Comparison of ENCODE assay signal across 1 cellular context in the genomic region with DNA sequence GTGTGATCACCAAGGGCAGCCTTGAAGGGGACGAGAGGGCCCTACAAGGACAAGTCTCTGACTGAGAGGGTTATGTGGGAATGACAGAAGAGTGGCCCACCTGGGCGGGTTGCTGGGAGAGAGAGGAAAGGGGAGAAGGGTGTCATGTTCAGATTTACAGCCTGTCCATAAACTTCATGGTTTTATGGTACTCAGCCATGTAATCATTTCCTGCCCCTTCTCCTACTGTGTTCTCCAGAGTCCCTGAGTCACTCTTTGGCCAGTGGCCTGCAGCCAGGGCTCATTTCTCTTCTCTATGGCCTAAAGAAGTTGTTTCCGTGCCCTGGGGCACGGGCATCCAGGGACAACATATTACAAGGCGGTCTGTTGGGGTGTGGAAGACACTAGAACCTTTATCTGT.
A peak's percentile ranks its signal among the peaks of the same experiment; 100 is the strongest.
TF ChIP-seq lines count a peak whose summit lies in the region.

No MANE protein-coding gene starts in this region.

TF ChIP-seq in HEK293, 187 proteins besides CTCF, POLR2A, EP300 and RAD21 (continued from another document):
- no peak for TF ChIP-seq ZNF239 (tag by site-specific recombination; IDR thresholded peaks at IDR 0.05)
- no peak for TF ChIP-seq ZBTB20 (tag by site-specific recombination; IDR thresholded peaks at IDR 0.05)
- no peak for TF ChIP-seq ZNF544 (tag by site-specific recombination; IDR thresholded peaks at IDR 0.05)
- peak; percentile 58 for TF ChIP-seq SP3 (tag by site-specific recombination; IDR thresholded peaks at IDR 0.05)
- TF ChIP-seq, protein P1, sequence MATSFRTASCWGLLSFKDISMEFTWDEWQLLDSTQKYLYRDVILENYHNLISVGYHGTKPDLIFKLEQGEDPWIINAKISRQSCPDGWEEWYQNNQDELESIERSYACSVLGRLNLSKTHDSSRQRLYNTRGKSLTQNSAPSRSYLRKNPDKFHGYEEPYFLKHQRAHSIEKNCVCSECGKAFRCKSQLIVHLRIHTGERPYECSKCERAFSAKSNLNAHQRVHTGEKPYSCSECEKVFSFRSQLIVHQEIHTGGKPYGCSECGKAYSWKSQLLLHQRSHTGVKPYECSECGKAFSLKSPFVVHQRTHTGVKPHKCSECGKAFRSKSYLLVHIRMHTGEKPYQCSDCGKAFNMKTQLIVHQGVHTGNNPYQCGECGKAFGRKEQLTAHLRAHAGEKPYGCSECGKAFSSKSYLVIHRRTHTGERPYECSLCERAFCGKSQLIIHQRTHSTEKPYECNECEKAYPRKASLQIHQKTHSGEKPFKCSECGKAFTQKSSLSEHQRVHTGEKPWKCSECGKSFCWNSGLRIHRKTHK (tag by site-specific recombination; IDR thresholded peaks at IDR 0.05), result no peak
- TF ChIP-seq ZNF549 (tag by site-specific recombination; IDR thresholded peaks at IDR 0.05), result no peak
- TF ChIP-seq, protein P2, sequence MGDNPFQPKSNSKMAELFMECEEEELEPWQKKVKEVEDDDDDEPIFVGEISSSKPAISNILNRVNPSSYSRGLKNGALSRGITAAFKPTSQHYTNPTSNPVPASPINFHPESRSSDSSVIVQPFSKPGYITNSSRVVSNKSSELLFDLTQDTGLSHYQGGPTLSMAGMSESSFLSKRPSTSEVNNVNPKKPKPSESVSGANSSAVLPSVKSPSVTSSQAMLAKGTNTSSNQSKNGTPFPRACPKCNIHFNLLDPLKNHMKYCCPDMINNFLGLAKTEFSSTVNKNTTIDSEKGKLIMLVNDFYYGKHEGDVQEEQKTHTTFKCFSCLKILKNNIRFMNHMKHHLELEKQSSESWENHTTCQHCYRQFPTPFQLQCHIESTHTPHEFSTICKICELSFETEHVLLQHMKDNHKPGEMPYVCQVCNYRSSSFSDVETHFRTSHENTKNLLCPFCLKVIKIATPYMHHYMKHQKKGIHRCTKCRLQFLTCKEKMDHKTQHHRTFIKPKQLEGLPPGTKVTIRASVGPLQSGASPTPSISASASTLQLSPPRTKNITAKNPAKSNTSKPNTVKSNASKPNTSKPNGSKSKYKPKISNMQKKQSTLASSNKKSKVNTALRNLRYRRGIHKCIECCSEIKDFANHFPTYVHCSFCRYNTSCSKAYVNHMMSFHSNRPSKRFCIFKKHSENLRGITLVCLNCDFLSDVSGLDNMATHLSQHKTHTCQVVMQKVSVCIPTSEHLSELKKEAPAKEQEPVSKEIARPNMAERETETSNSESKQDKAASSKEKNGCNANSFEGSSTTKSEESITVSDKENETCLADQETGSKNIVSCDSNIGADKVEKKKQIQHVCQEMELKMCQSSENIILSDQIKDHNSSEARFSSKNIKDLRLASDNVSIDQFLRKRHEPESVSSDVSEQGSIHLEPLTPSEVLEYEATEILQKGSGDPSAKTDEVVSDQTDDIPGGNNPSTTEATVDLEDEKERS (tag by site-specific recombination; IDR thresholded peaks at IDR 0.05), result no peak
- TF ChIP-seq ZNF561 (tag by site-specific recombination; IDR thresholded peaks at IDR 0.05; ENCODE audit: borderline replicate concordance), result peak; percentile 83
- TF ChIP-seq HOXA7 (CRISPR knock-in tag; IDR thresholded peaks at IDR 0.05; ENCODE audit: borderline replicate concordance), result no peak
- peak; percentile 87; the same call in 1 of the 2 replicates for TF ChIP-seq MZF1 (tag by site-specific recombination; IDR thresholded peaks at IDR 0.05; ENCODE audit: borderline replicate concordance)
- no peak for TF ChIP-seq ZNF555 (tag by site-specific recombination; conservative IDR thresholded peaks at IDR 0.05)
- TF ChIP-seq ZFP69B (tag by site-specific recombination; IDR thresholded peaks at IDR 0.05), result peak; percentile 73
- TF ChIP-seq, protein P3, sequence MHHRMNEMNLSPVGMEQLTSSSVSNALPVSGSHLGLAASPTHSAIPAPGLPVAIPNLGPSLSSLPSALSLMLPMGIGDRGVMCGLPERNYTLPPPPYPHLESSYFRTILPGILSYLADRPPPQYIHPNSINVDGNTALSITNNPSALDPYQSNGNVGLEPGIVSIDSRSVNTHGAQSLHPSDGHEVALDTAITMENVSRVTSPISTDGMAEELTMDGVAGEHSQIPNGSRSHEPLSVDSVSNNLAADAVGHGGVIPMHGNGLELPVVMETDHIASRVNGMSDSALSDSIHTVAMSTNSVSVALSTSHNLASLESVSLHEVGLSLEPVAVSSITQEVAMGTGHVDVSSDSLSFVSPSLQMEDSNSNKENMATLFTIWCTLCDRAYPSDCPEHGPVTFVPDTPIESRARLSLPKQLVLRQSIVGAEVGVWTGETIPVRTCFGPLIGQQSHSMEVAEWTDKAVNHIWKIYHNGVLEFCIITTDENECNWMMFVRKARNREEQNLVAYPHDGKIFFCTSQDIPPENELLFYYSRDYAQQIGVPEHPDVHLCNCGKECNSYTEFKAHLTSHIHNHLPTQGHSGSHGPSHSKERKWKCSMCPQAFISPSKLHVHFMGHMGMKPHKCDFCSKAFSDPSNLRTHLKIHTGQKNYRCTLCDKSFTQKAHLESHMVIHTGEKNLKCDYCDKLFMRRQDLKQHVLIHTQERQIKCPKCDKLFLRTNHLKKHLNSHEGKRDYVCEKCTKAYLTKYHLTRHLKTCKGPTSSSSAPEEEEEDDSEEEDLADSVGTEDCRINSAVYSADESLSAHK (tag by site-specific recombination; IDR thresholded peaks at IDR 0.05), result peak; percentile 88
- TF ChIP-seq OSR2 (tag by site-specific recombination; IDR thresholded peaks at IDR 0.05), result peak; percentile 100
- TF ChIP-seq, protein P4, sequence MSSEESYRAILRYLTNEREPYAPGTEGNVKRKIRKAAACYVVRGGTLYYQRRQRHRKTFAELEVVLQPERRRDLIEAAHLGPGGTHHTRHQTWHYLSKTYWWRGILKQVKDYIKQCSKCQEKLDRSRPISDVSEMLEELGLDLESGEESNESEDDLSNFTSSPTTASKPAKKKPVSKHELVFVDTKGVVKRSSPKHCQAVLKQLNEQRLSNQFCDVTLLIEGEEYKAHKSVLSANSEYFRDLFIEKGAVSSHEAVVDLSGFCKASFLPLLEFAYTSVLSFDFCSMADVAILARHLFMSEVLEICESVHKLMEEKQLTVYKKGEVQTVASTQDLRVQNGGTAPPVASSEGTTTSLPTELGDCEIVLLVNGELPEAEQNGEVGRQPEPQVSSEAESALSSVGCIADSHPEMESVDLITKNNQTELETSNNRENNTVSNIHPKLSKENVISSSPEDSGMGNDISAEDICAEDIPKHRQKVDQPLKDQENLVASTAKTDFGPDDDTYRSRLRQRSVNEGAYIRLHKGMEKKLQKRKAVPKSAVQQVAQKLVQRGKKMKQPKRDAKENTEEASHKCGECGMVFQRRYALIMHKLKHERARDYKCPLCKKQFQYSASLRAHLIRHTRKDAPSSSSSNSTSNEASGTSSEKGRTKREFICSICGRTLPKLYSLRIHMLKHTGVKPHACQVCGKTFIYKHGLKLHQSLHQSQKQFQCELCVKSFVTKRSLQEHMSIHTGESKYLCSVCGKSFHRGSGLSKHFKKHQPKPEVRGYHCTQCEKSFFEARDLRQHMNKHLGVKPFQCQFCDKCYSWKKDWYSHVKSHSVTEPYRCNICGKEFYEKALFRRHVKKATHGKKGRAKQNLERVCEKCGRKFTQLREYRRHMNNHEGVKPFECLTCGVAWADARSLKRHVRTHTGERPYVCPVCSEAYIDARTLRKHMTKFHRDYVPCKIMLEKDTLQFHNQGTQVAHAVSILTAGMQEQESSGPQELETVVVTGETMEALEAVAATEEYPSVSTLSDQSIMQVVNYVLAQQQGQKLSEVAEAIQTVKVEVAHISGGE (tag by site-specific recombination; conservative IDR thresholded peaks at IDR 0.05; ENCODE audit: low read depth), result 0 out of 2 replicates have a peak, but pooled peaks have one; percentile 24
- TF ChIP-seq, protein P5, sequence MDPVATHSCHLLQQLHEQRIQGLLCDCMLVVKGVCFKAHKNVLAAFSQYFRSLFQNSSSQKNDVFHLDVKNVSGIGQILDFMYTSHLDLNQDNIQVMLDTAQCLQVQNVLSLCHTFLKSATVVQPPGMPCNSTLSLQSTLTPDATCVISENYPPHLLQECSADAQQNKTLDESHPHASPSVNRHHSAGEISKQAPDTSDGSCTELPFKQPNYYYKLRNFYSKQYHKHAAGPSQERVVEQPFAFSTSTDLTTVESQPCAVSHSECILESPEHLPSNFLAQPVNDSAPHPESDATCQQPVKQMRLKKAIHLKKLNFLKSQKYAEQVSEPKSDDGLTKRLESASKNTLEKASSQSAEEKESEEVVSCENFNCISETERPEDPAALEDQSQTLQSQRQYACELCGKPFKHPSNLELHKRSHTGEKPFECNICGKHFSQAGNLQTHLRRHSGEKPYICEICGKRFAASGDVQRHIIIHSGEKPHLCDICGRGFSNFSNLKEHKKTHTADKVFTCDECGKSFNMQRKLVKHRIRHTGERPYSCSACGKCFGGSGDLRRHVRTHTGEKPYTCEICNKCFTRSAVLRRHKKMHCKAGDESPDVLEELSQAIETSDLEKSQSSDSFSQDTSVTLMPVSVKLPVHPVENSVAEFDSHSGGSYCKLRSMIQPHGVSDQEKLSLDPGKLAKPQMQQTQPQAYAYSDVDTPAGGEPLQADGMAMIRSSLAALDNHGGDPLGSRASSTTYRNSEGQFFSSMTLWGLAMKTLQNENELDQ (tag by site-specific recombination; IDR thresholded peaks at IDR 0.05; ENCODE audit: low read depth), result peak; percentile 30; the same call in 1 of the 2 replicates
- TF ChIP-seq, protein P6, sequence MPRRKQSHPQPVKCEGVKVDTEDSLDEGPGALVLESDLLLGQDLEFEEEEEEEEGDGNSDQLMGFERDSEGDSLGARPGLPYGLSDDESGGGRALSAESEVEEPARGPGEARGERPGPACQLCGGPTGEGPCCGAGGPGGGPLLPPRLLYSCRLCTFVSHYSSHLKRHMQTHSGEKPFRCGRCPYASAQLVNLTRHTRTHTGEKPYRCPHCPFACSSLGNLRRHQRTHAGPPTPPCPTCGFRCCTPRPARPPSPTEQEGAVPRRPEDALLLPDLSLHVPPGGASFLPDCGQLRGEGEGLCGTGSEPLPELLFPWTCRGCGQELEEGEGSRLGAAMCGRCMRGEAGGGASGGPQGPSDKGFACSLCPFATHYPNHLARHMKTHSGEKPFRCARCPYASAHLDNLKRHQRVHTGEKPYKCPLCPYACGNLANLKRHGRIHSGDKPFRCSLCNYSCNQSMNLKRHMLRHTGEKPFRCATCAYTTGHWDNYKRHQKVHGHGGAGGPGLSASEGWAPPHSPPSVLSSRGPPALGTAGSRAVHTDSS (tag by site-specific recombination; IDR thresholded peaks at IDR 0.05), result no peak
- TF ChIP-seq ZNF658 (tag by site-specific recombination; IDR thresholded peaks at IDR 0.05), result no peak
- TF ChIP-seq, protein P7, sequence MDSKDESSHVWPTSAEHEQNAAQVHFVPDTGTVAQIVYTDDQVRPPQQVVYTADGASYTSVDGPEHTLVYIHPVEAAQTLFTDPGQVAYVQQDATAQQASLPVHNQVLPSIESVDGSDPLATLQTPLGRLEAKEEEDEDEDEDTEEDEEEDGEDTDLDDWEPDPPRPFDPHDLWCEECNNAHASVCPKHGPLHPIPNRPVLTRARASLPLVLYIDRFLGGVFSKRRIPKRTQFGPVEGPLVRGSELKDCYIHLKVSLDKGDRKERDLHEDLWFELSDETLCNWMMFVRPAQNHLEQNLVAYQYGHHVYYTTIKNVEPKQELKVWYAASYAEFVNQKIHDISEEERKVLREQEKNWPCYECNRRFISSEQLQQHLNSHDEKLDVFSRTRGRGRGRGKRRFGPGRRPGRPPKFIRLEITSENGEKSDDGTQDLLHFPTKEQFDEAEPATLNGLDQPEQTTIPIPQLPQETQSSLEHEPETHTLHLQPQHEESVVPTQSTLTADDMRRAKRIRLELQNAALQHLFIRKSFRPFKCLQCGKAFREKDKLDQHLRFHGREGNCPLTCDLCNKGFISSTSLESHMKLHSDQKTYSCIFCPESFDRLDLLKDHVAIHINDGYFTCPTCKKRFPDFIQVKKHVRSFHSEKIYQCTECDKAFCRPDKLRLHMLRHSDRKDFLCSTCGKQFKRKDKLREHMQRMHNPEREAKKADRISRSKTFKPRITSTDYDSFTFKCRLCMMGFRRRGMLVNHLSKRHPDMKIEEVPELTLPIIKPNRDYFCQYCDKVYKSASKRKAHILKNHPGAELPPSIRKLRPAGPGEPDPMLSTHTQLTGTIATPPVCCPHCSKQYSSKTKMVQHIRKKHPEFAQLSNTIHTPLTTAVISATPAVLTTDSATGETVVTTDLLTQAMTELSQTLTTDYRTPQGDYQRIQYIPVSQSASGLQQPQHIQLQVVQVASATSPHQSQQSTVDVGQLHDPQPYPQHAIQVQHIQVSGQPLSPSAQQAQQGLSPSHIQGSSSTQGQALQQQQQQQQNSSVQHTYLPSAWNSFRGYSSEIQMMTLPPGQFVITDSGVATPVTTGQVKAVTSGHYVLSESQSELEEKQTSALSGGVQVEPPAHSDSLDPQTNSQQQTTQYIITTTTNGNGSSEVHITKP (tag by site-specific recombination; IDR thresholded peaks at IDR 0.05), result peak; percentile 63
- TF ChIP-seq ZNF830 (tag by site-specific recombination; IDR thresholded peaks at IDR 0.05; ENCODE audit: low read depth), result no peak
- TF ChIP-seq ZNF292 (tag by site-specific recombination; IDR thresholded peaks at IDR 0.05; ENCODE audit: borderline replicate concordance, low read depth), result no peak
- TF ChIP-seq KLF10 (tag by site-specific recombination; IDR thresholded peaks at IDR 0.05), result peak; percentile 68
- TF ChIP-seq, protein P8, sequence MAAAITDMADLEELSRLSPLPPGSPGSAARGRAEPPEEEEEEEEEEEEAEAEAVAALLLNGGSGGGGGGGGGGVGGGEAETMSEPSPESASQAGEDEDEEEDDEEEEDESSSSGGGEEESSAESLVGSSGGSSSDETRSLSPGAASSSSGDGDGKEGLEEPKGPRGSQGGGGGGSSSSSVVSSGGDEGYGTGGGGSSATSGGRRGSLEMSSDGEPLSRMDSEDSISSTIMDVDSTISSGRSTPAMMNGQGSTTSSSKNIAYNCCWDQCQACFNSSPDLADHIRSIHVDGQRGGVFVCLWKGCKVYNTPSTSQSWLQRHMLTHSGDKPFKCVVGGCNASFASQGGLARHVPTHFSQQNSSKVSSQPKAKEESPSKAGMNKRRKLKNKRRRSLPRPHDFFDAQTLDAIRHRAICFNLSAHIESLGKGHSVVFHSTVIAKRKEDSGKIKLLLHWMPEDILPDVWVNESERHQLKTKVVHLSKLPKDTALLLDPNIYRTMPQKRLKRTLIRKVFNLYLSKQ (tag by site-specific recombination; IDR thresholded peaks at IDR 0.05; ENCODE audit: borderline replicate concordance), result no peak
- no peak for TF ChIP-seq ZNF211 (tag by site-specific recombination; IDR thresholded peaks at IDR 0.05; ENCODE audit: low read depth)
- TF ChIP-seq, protein P9, sequence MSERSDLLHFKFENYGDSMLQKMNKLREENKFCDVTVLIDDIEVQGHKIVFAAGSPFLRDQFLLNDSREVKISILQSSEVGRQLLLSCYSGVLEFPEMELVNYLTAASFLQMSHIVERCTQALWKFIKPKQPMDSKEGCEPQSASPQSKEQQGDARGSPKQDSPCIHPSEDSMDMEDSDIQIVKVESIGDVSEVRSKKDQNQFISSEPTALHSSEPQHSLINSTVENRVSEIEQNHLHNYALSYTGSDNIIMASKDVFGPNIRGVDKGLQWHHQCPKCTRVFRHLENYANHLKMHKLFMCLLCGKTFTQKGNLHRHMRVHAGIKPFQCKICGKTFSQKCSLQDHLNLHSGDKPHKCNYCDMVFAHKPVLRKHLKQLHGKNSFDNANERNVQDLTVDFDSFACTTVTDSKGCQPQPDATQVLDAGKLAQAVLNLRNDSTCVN (tag by site-specific recombination; optimal IDR thresholded peaks at IDR 0.05), result no peak
- peak; percentile 48; the same call in 1 of the 2 replicates for TF ChIP-seq ZNF600 (tag by site-specific recombination; IDR thresholded peaks at IDR 0.05)
- TF ChIP-seq PRDM1 (tag by site-specific recombination; IDR thresholded peaks at IDR 0.05), result no peak
- TF ChIP-seq ZNF324 (tag by site-specific recombination; IDR thresholded peaks at IDR 0.05), result peak; percentile 92
